ENCODE assay signal across 23 cellular contexts in the genomic region with DNA sequence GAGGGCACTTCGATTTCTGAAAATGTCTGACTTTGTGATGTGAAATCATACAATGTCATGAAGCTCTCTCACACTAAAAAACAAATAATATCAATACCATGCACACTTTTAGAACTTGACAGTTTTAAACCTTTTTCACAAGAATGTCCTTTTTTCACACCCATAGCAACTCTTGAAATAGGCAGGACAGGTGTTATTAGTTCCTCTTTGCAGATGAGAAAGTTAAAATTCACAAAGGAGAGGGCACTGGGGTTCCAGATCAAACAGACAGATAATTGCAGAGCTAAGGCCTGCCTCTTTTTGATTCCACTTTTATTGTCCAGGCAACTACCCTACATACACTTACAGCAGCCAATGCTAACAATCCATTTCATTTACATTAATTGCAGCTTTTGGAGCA.
DNase-seq lines count a peak whose midpoint lies in the region; ATAC-seq and TF ChIP-seq lines count a peak whose summit lies in the region.
"Had no signal": no experiment of that assay in that cellular context is flagged by ENCODE, and none has a peak within 500 bp of the region (broad histone marks: within the 10 kb centered on the region; RNA-seq: fewer than 3 reads in every experiment).

No MANE protein-coding gene starts in this region.

- no peak for DNase-seq in CD4-positive, alpha-beta memory T cell
- DNase-seq in OCI-M1 (lab: John Stamatoyannopoulos, UW) (peak; percentile 13), mucosa of descending colon (no peak), NCI-H510A treated with DMSO at 0.1 percent for 48 hours (lab: John Stamatoyannopoulos, UW) (no peak)
- DNase-seq: activated gamma-delta T cell; amygdala; cerebellar nuclear complex; effector memory CD8-positive, alpha-beta T cell; head of caudate nucleus; HFFc6; lower lobe of right lung; naive B cell; NCI-H226; SIG-M5; stimulated activated CD4-positive, alpha-beta T cell treated with anti-CD3 and anti-CD28 coated beads, Interleukin-2, amount 100 ng/mL, for 24 hours had no signal

- no peak overlapping the region for H3K27ac ChIP-seq in CD4-positive, alpha-beta memory T cell (ENCODE audit: low read depth, low read length)
- H3K27ac ChIP-seq: lower lobe of right lung, suprapubic skin had no signal

- H3K4me3 Mint-ChIP-seq in CD4-positive, alpha-beta memory T cell = peak overlapping the region in 1 of 8 donors; percentile 22
- H3K4me3 Mint-ChIP-seq: effector memory CD8-positive, alpha-beta T cell; HFFc6; T-helper 2 cell treated with Interferon-gamma antibody and Interleukin-4, amounts not matched to agents 5 μg/mL and 100 μg/mL, for 36 hours had no signal

- CTCF ChIA-PET in CD4-positive, alpha-beta memory T cell (lab: Charles Lee; ENCODE audit: partially characterized antibody) = interaction anchor here (1.4 kb wide), 1 partner anchor 295 kb away, joined by 5 read pairs; no protein-coding TSS in a partner anchor

- ATAC-seq in GM19324 (IDR thresholded peaks at IDR 0.05; ENCODE audit: low FRiP score, unreplicated experiment) (peak; percentile 52), HG03439 (IDR thresholded peaks at IDR 0.05; ENCODE audit: unreplicated experiment) (peak; percentile 46), mucosa of descending colon (no peak), HG02973 (IDR thresholded peaks at IDR 0.05; ENCODE audit: unreplicated experiment) (no peak), HG03139 (IDR thresholded peaks at IDR 0.05; ENCODE audit: unreplicated experiment) (no peak)
- ATAC-seq: activated CD4-positive, CD25-positive, alpha-beta regulatory T cell treated with anti-CD3 and anti-CD28 coated beads, Interleukin-2, amount 50 U/mL, for 24 hours; effector memory CD8-positive, alpha-beta T cell; K562; lower lobe of right lung had no signal

- H3K27ac Mint-ChIP-seq in CD4-positive, alpha-beta memory T cell = peak overlapping the region; percentile 13 to 78 (median 55)
- H3K27ac Mint-ChIP-seq: HFFc6; T-helper 2 cell treated with Interferon-gamma antibody and Interleukin-4, amounts not matched to agents 5 μg/mL and 100 μg/mL, for 36 hours had no signal

- peaks cover 53 to 85% (median 64%) of the 10 kb centered on the region in 4 donors for H3K4me1 Mint-ChIP-seq in CD4-positive, alpha-beta memory T cell

- H3K9me3 ChIP-seq in CD4-positive, alpha-beta memory T cell (ENCODE audit: control insufficient read depth in 1 of 2, low read length in 2 of 2) = no peaks in the 10 kb centered on the region
- H3K9me3 ChIP-seq in mucosa of descending colon = no peaks in the 10 kb centered on the region
- H3K9me3 ChIP-seq: lower lobe of right lung, suprapubic skin had no signal

- POLR2A ChIA-PET in CD4-positive, alpha-beta memory T cell (lab: Charles Lee; ENCODE audit: partially characterized antibody) = no interaction called here

- no peaks in the 10 kb centered on the region for H3K9me3 Mint-ChIP-seq in CD4-positive, alpha-beta memory T cell
- H3K9me3 Mint-ChIP-seq: effector memory CD8-positive, alpha-beta T cell; HFFc6; naive B cell; T-helper 2 cell treated with Interferon-gamma antibody and Interleukin-4, amounts not matched to agents 5 μg/mL and 100 μg/mL, for 36 hours had no signal

- H3K27me3 Mint-ChIP-seq in CD4-positive, alpha-beta memory T cell = no peaks in the 10 kb centered on the region
- H3K27me3 Mint-ChIP-seq: effector memory CD8-positive, alpha-beta T cell; naive B cell had no signal

- intact Hi-C loops in CD4-positive, alpha-beta memory T cell (cut with micrococcal nuclease) = no loop called here
- intact Hi-C loops in mucosa of descending colon (cut with DNase I, micrococcal nuclease) = no loop called here

- peaks cover 42 to 45% of the 10 kb centered on the region in 2 donors for H3K36me3 Mint-ChIP-seq in CD4-positive, alpha-beta memory T cell

- peaks cover 9% of the 10 kb centered on the region for H3K36me3 ChIP-seq in CD4-positive, alpha-beta memory T cell (ENCODE audit: insufficient read depth, low read length)
- H3K36me3 ChIP-seq in mucosa of descending colon (ENCODE audit: low read depth) = no peaks in the 10 kb centered on the region
- H3K36me3 ChIP-seq: lower lobe of right lung, suprapubic skin had no signal

- TF ChIP-seq CTCF in mucosa of descending colon (IDR thresholded peaks at IDR 0.05) = no peak

- peaks cover 38% of the 10 kb centered on the region for H3K4me1 ChIP-seq in CD4-positive, alpha-beta memory T cell (ENCODE audit: insufficient read depth, low read length)
- H3K4me1 ChIP-seq in mucosa of descending colon (ENCODE audit: low read depth) = no peaks in the 10 kb centered on the region
- H3K4me1 ChIP-seq: lower lobe of right lung had no signal

- H3K4me3 ChIP-seq in CD4-positive, alpha-beta memory T cell (ENCODE audit: low read length in 2 of 2) = no peak overlapping the region
- H3K4me3 ChIP-seq in mucosa of descending colon = no peak overlapping the region
- H3K4me3 ChIP-seq: K562, lower lobe of right lung, suprapubic skin had no signal

- no peaks in the 10 kb centered on the region for H3K27me3 ChIP-seq in CD4-positive, alpha-beta memory T cell (ENCODE audit: insufficient read depth, low read length)
- H3K27me3 ChIP-seq: suprapubic skin had no signal

Comparison
In these comparisons a context has a peak if more than half of its experiments do, and no peak if none do; other contexts are left out.
1. ATAC-seq: peak in GM19324 (single experiment) and HG03439 (single experiment); none in mucosa of descending colon (single experiment), HG02973 (single experiment) and HG03139 (single experiment).